8 cellular contexts compared by ENCODE assay signal in genomic region chr1:212413902-212414327, GRCh38. TPM values are rescaled to one million over a fixed set of nuclear protein-coding genes. Genes with fewer than 3 reads are reported as not detected.
DNase-seq lines count a peak whose midpoint lies in the region; ATAC-seq and TF ChIP-seq lines count a peak whose summit lies in the region.

No MANE protein-coding gene starts in this region.

- H3K4me2 ChIP-seq in OCI-LY3 (ENCODE audit: low read length), result peak overlapping the region; percentile 93

- peaks cover 25% of the 10 kb centered on the region for H3K4me1 ChIP-seq in CD8-positive, alpha-beta T cell (ENCODE audit: insufficient read depth, low read length)
- peaks cover 40% of the 10 kb centered on the region for H3K4me1 ChIP-seq in OCI-LY3 (ENCODE audit: low read length)
- H3K4me1 ChIP-seq in naive thymus-derived CD4-positive, alpha-beta T cell (ENCODE audit: control insufficient read depth in 2 of 2, insufficient read depth in 2 of 2, low read length in 2 of 2), result peaks cover 15 to 19% of the 10 kb centered on the region in 2 donors

- H3K9me3 Mint-ChIP-seq in CD8-positive, alpha-beta T cell, result no peaks in the 10 kb centered on the region
- H3K9me3 Mint-ChIP-seq in effector memory CD8-positive, alpha-beta T cell, result no peaks in the 10 kb centered on the region
- H3K9me3 Mint-ChIP-seq in naive thymus-derived CD4-positive, alpha-beta T cell, result no peaks in the 10 kb centered on the region

- POLR2A ChIA-PET in CD8-positive, alpha-beta T cell (lab: Charles Lee), result interaction anchor here (1.1 to 2.6 kb wide), 4 partner anchors 14 to 738 kb away, joined by 3 to 13 read pairs (median 6); partner anchors contain the start of genes NEK2 and NENF
- POLR2A ChIA-PET in naive thymus-derived CD4-positive, alpha-beta T cell (lab: Charles Lee), result interaction anchor here (1.7 to 2.6 kb wide), 2 partner anchors 19 to 128 kb away, joined by 10 to 14 read pairs; partner anchors contain the start of genes NENF and PPP2R5A

- no peak for TF ChIP-seq CTCF in CD8-positive, alpha-beta T cell (IDR thresholded peaks at IDR 0.05)
- TF ChIP-seq CTCF in OCI-LY3 (IDR thresholded peaks at IDR 0.05; ENCODE audit: low read depth, low read length), result no peak

- peak overlapping the region; percentile 15 for H3K27ac Mint-ChIP-seq in CD8-positive, alpha-beta T cell
- peak overlapping the region; percentile 22 to 83 for H3K27ac Mint-ChIP-seq in effector memory CD8-positive, alpha-beta T cell
- peak overlapping the region; percentile 72 to 93 (median 88) for H3K27ac Mint-ChIP-seq in naive thymus-derived CD4-positive, alpha-beta T cell

- peaks cover 40% of the 10 kb centered on the region for H3K4me1 Mint-ChIP-seq in CD8-positive, alpha-beta T cell (ENCODE audit: low read depth)
- peaks cover 23 to 38% of the 10 kb centered on the region in 2 donors for H3K4me1 Mint-ChIP-seq in effector memory CD8-positive, alpha-beta T cell (ENCODE audit: low read depth in 2 of 2)
- H3K4me1 Mint-ChIP-seq in naive thymus-derived CD4-positive, alpha-beta T cell, result peaks cover 22 to 46% (median 40%) of the 10 kb centered on the region in 7 donors

- no peak for ATAC-seq in CD8-positive, alpha-beta T cell
- peak; percentile 12 for ATAC-seq in GM21526 (IDR thresholded peaks at IDR 0.05; ENCODE audit: low FRiP score, unreplicated experiment)
- no peak for ATAC-seq in effector memory CD8-positive, alpha-beta T cell (replicated peaks)
- no peak for ATAC-seq in naive thymus-derived CD4-positive, alpha-beta T cell
- no peak for ATAC-seq in HG03175 (IDR thresholded peaks at IDR 0.05; ENCODE audit: unreplicated experiment)
- no peak for ATAC-seq in HG02970 (IDR thresholded peaks at IDR 0.05; ENCODE audit: low FRiP score, unreplicated experiment)

- H3K27me3 Mint-ChIP-seq in CD8-positive, alpha-beta T cell (ENCODE audit: low read depth), result no peaks in the 10 kb centered on the region
- H3K27me3 Mint-ChIP-seq in effector memory CD8-positive, alpha-beta T cell, result no peaks in the 10 kb centered on the region
- H3K27me3 Mint-ChIP-seq in naive thymus-derived CD4-positive, alpha-beta T cell, result no peaks in the 10 kb centered on the region

- H3K4me3 Mint-ChIP-seq in CD8-positive, alpha-beta T cell, result peak overlapping the region; percentile 97
- peak overlapping the region; percentile 98 to 99 for H3K4me3 Mint-ChIP-seq in effector memory CD8-positive, alpha-beta T cell
- H3K4me3 Mint-ChIP-seq in naive thymus-derived CD4-positive, alpha-beta T cell, result peak overlapping the region; percentile 87 to 100 (median 94)

- peak overlapping the region; percentile 59 for H3K27ac ChIP-seq in CD8-positive, alpha-beta T cell (ENCODE audit: low read depth, low read length)
- H3K27ac ChIP-seq in OCI-LY3 (ENCODE audit: low read length), result peak overlapping the region; percentile 62
- H3K27ac ChIP-seq in naive thymus-derived CD4-positive, alpha-beta T cell (ENCODE audit: low read depth, low read length), result peak overlapping the region; percentile 71

- H3K27me3 ChIP-seq in CD8-positive, alpha-beta T cell (ENCODE audit: insufficient read depth, low read length), result no peaks in the 10 kb centered on the region
- H3K27me3 ChIP-seq in OCI-LY3 (ENCODE audit: low read depth, low read length), result no peaks in the 10 kb centered on the region
- no peaks in the 10 kb centered on the region for H3K27me3 ChIP-seq in naive thymus-derived CD4-positive, alpha-beta T cell (ENCODE audit: control insufficient read depth in 2 of 2, insufficient read depth in 2 of 2, low read length in 2 of 2)

- 0 out of 2 replicates have a peak overlapping the region, but pooled peaks have one; percentile 25 for H2AFZ ChIP-seq in OCI-LY3 (ENCODE audit: low read depth, low read length)

- no peaks in the 10 kb centered on the region for H3K9me3 ChIP-seq in CD8-positive, alpha-beta T cell (ENCODE audit: low read length)
- no peaks in the 10 kb centered on the region for H3K9me3 ChIP-seq in OCI-LY3 (ENCODE audit: insufficient read depth, low read length)
- H3K9me3 ChIP-seq in naive thymus-derived CD4-positive, alpha-beta T cell (ENCODE audit: control insufficient read depth in 2 of 3, low read length in 3 of 3), result no peaks in the 10 kb centered on the region

- peaks cover 40% of the 10 kb centered on the region for H3K36me3 Mint-ChIP-seq in CD8-positive, alpha-beta T cell
- peaks cover 11% of the 10 kb centered on the region for H3K36me3 Mint-ChIP-seq in effector memory CD8-positive, alpha-beta T cell (ENCODE audit: insufficient read depth)
- H3K36me3 Mint-ChIP-seq in naive thymus-derived CD4-positive, alpha-beta T cell, result peaks cover 13 to 26% (median 24%) of the 10 kb centered on the region in 5 donors

- H3K4me3 ChIP-seq in CD8-positive, alpha-beta T cell (ENCODE audit: low read depth, low read length), result peak overlapping the region; percentile 98
- peak overlapping the region; percentile 79 for H3K4me3 ChIP-seq in OCI-LY3 (ENCODE audit: low read length)
- peak overlapping the region; percentile 98 for H3K4me3 ChIP-seq in naive thymus-derived CD4-positive, alpha-beta T cell (ENCODE audit: low read length)

- peaks cover 16% of the 10 kb centered on the region for H3K36me3 ChIP-seq in CD8-positive, alpha-beta T cell (ENCODE audit: insufficient read depth, low read length)
- H3K36me3 ChIP-seq in OCI-LY3 (replicated peaks; ENCODE audit: low read depth, low read length), result peaks cover 39% of the 10 kb centered on the region
- H3K36me3 ChIP-seq in naive thymus-derived CD4-positive, alpha-beta T cell (ENCODE audit: control insufficient read depth in 2 of 3, insufficient read depth in 3 of 3, low read length in 3 of 3), result peaks cover 0 to 31% (median 14%) of the 10 kb centered on the region in 3 experiments

- peaks cover 42% of the 10 kb centered on the region for H3K79me2 ChIP-seq in OCI-LY3 (ENCODE audit: low read length)

- intact Hi-C loops in CD8-positive, alpha-beta T cell (cut with DNase I, micrococcal nuclease), result loop anchor here (1.0 to 10.0 kb wide), 11 partner anchors 18 to 739 kb away; partner anchors contain the start of genes ANGEL2 (in 2 of the 2), DTL (in 2 of the 2), INTS7 (in 2 of the 2) and NENF (in 2 of the 2)
- intact Hi-C loops in naive thymus-derived CD4-positive, alpha-beta T cell (cut with micrococcal nuclease), result loop anchor here (1.0 to 10.0 kb wide), 10 partner anchors 18 to 839 kb away; partner anchors contain the start of genes DTL (in 2 of the 2), INTS7 (in 2 of the 2), NENF (in 2 of the 2) and PPP2R5A (in 2 of the 2)

- H3K9ac ChIP-seq in OCI-LY3 (ENCODE audit: low read length), result peak overlapping the region; percentile 86

- CTCF ChIA-PET in CD8-positive, alpha-beta T cell (lab: Charles Lee), result interaction anchor here (1.1 to 1.4 kb wide), 2 partner anchors 42 to 128 kb away, joined by 3 to 7 read pairs; no protein-coding TSS in a partner anchor
- CTCF ChIA-PET in naive thymus-derived CD4-positive, alpha-beta T cell (lab: Charles Lee), result interaction anchor here (1.4 kb wide), 1 partner anchor 42 kb away, joined by 6 read pairs; no protein-coding TSS in a partner anchor

- H4K20me1 ChIP-seq in OCI-LY3 (ENCODE audit: insufficient read depth, low read length), result 0 out of 2 replicates have a peak, but pooled peaks cover 8% of the 10 kb centered on the region

- DNase-seq in CD8-positive, alpha-beta T cell, result no peak
- peak in 1 of 3 experiments; percentile 21 for DNase-seq in effector memory CD8-positive, alpha-beta T cell
- DNase-seq in naive thymus-derived CD4-positive, alpha-beta T cell, result no peak
- no peak for DNase-seq in A172 (ENCODE audit: low spot score)

RNA-seq across cellular contexts. Expression of gene PACC1, which starts 0.8 kb away (rescaled TPM):
- total RNA-seq in CD8-positive, alpha-beta T cell, result 1 to 10 TPM; 2.6 to 2.9 TPM
- 10 to 100 TPM in 3 of 5 experiments, 1 to 10 TPM in 2; 7.9 to 13.4 (median 12.0) TPM for total RNA-seq in naive thymus-derived CD4-positive, alpha-beta T cell
- 10 to 100 TPM in 1 of 2 donors, 1 to 10 TPM in 1; 7.2 to 11.0 TPM for polyA plus RNA-seq in naive thymus-derived CD4-positive, alpha-beta T cell
- total RNA-seq in A172 (2014; rRNA removed; shearing (Covaris generic)), result 24.5 and 28.1 TPM in 2 replicates

RNA-seq across cellular contexts. Expression of gene NENF, which starts 18.8 kb away (rescaled TPM):
- total RNA-seq in CD8-positive, alpha-beta T cell, result 10 to 100 TPM; 17.7 to 20.3 TPM
- 10 to 100 TPM; 16.0 to 23.5 (median 21.0) TPM for total RNA-seq in naive thymus-derived CD4-positive, alpha-beta T cell
- 10 to 100 TPM; 39.5 to 73.0 TPM for polyA plus RNA-seq in naive thymus-derived CD4-positive, alpha-beta T cell
- total RNA-seq in A172 (2014; rRNA removed; shearing (Covaris generic)), result 113 and 131 TPM in 2 replicates

Comparison
In these comparisons a context has a peak if more than half of its experiments do, and no peak if none do; other contexts are left out.
1. H3K27ac Mint-ChIP-seq: peak in every context shown above with its lines; median percentile 88 in naive thymus-derived CD4-positive, alpha-beta T cell; 52 in effector memory CD8-positive, alpha-beta T cell; 15 in CD8-positive, alpha-beta T cell.